In genomic region chr3:57958642-57959406, GRCh38 we compare ENCODE assay signal across 1 cellular context.
TF ChIP-seq lines count a peak whose summit lies in the region.

No MANE protein-coding gene starts in this region.

TF ChIP-seq in K562, 482 proteins besides CTCF, POLR2A, EP300 and RAD21 (continued from another document and continues in another):
- TF ChIP-seq CUX1 (CRISPR knock-in tag; IDR thresholded peaks at IDR 0.05), result no peak
- TF ChIP-seq SRSF1 (IDR thresholded peaks at IDR 0.05; ENCODE audit: low read depth, low read length), result no peak
- TF ChIP-seq ZNF717 (CRISPR knock-in tag; IDR thresholded peaks at IDR 0.05), result no peak
- TF ChIP-seq CREM (IDR thresholded peaks at IDR 0.05; ENCODE audit: low read depth), result peak; percentile 30; the same call in 1 of the 2 replicates
- TF ChIP-seq ZNF609 (CRISPR knock-in tag; IDR thresholded peaks at IDR 0.05; ENCODE audit: borderline replicate concordance), result no peak
- no peak for TF ChIP-seq SRF (CRISPR knock-in tag; IDR thresholded peaks at IDR 0.05)
- no peak for TF ChIP-seq HBP1 (CRISPR knock-in tag; IDR thresholded peaks at IDR 0.05)
- TF ChIP-seq NCOA4 (IDR thresholded peaks at IDR 0.05; ENCODE audit: partially characterized antibody), result no peak
- 0 out of 2 replicates have a peak, but pooled peaks have one; percentile 21 for TF ChIP-seq KLF6 (CRISPR knock-in tag; IDR thresholded peaks at IDR 0.05; ENCODE audit: borderline replicate concordance)
- TF ChIP-seq RB1 (IDR thresholded peaks at IDR 0.05; ENCODE audit: low read depth), result no peak
- TF ChIP-seq FOXJ2 (tag; IDR thresholded peaks at IDR 0.05), result no peak
- TF ChIP-seq, protein P1, sequence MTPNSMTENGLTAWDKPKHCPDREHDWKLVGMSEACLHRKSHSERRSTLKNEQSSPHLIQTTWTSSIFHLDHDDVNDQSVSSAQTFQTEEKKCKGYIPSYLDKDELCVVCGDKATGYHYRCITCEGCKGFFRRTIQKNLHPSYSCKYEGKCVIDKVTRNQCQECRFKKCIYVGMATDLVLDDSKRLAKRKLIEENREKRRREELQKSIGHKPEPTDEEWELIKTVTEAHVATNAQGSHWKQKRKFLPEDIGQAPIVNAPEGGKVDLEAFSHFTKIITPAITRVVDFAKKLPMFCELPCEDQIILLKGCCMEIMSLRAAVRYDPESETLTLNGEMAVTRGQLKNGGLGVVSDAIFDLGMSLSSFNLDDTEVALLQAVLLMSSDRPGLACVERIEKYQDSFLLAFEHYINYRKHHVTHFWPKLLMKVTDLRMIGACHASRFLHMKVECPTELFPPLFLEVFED (CRISPR knock-in tag; conservative IDR thresholded peaks at IDR 0.05), result no peak
- no peak for TF ChIP-seq CGGBP1 (CRISPR knock-in tag; IDR thresholded peaks at IDR 0.05)
- TF ChIP-seq SAFB2 (IDR thresholded peaks at IDR 0.05; ENCODE audit: borderline replicate concordance, low read depth, low read length, severe bottlenecking), result no peak
- no peak for TF ChIP-seq OTX1 (CRISPR knock-in tag; IDR thresholded peaks at IDR 0.05)
- TF ChIP-seq, protein P2, sequence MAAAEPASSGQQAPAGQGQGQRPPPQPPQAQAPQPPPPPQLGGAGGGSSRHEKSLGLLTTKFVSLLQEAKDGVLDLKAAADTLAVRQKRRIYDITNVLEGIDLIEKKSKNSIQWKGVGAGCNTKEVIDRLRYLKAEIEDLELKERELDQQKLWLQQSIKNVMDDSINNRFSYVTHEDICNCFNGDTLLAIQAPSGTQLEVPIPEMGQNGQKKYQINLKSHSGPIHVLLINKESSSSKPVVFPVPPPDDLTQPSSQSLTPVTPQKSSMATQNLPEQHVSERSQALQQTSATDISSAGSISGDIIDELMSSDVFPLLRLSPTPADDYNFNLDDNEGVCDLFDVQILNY (CRISPR knock-in tag; IDR thresholded peaks at IDR 0.05), result no peak
- no peak for TF ChIP-seq ATF7 (IDR thresholded peaks at IDR 0.05)
- peak; percentile 61 for TF ChIP-seq DPF2 (IDR thresholded peaks at IDR 0.05)
- no peak for TF ChIP-seq ILF3 (IDR thresholded peaks at IDR 0.05; ENCODE audit: borderline replicate concordance)
- TF ChIP-seq NR2C2 (CRISPR knock-in tag; IDR thresholded peaks at IDR 0.05), result no peak
- TF ChIP-seq NR2C2 (tag; IDR thresholded peaks at IDR 0.05), result peak; percentile 50; the same call in 1 of the 2 replicates
- TF ChIP-seq PREB (CRISPR knock-in tag; IDR thresholded peaks at IDR 0.05), result no peak
- no peak for TF ChIP-seq KLF13 (tag; IDR thresholded peaks at IDR 0.05; ENCODE audit: borderline replicate concordance, low read depth)
- no peak for TF ChIP-seq ARNT (IDR thresholded peaks at IDR 0.05)
- no peak for TF ChIP-seq ZNF121 (CRISPR knock-in tag; conservative IDR thresholded peaks at IDR 0.05)
- TF ChIP-seq MECOM (CRISPR knock-in tag; IDR thresholded peaks at IDR 0.05), result no peak
- TF ChIP-seq, protein P3, sequence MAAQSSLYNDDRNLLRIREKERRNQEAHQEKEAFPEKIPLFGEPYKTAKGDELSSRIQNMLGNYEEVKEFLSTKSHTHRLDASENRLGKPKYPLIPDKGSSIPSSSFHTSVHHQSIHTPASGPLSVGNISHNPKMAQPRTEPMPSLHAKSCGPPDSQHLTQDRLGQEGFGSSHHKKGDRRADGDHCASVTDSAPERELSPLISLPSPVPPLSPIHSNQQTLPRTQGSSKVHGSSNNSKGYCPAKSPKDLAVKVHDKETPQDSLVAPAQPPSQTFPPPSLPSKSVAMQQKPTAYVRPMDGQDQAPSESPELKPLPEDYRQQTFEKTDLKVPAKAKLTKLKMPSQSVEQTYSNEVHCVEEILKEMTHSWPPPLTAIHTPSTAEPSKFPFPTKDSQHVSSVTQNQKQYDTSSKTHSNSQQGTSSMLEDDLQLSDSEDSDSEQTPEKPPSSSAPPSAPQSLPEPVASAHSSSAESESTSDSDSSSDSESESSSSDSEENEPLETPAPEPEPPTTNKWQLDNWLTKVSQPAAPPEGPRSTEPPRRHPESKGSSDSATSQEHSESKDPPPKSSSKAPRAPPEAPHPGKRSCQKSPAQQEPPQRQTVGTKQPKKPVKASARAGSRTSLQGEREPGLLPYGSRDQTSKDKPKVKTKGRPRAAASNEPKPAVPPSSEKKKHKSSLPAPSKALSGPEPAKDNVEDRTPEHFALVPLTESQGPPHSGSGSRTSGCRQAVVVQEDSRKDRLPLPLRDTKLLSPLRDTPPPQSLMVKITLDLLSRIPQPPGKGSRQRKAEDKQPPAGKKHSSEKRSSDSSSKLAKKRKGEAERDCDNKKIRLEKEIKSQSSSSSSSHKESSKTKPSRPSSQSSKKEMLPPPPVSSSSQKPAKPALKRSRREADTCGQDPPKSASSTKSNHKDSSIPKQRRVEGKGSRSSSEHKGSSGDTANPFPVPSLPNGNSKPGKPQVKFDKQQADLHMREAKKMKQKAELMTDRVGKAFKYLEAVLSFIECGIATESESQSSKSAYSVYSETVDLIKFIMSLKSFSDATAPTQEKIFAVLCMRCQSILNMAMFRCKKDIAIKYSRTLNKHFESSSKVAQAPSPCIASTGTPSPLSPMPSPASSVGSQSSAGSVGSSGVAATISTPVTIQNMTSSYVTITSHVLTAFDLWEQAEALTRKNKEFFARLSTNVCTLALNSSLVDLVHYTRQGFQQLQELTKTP (IDR thresholded peaks at IDR 0.05; ENCODE audit: low read depth in 1 of 2, partially characterized antibody in 2 of 2), result no peak
- TF ChIP-seq, protein P4, sequence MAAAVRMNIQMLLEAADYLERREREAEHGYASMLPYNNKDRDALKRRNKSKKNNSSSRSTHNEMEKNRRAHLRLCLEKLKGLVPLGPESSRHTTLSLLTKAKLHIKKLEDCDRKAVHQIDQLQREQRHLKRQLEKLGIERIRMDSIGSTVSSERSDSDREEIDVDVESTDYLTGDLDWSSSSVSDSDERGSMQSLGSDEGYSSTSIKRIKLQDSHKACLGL (CRISPR knock-in tag; IDR thresholded peaks at IDR 0.05; ENCODE audit: borderline replicate concordance, poor library complexity, severe bottlenecking), result no peak
- TF ChIP-seq CSDE1 (IDR thresholded peaks at IDR 0.05), result no peak
- no peak for TF ChIP-seq ZNF253 (CRISPR knock-in tag; conservative IDR thresholded peaks at IDR 0.05)
- TF ChIP-seq, protein P5, sequence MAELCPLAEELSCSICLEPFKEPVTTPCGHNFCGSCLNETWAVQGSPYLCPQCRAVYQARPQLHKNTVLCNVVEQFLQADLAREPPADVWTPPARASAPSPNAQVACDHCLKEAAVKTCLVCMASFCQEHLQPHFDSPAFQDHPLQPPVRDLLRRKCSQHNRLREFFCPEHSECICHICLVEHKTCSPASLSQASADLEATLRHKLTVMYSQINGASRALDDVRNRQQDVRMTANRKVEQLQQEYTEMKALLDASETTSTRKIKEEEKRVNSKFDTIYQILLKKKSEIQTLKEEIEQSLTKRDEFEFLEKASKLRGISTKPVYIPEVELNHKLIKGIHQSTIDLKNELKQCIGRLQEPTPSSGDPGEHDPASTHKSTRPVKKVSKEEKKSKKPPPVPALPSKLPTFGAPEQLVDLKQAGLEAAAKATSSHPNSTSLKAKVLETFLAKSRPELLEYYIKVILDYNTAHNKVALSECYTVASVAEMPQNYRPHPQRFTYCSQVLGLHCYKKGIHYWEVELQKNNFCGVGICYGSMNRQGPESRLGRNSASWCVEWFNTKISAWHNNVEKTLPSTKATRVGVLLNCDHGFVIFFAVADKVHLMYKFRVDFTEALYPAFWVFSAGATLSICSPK (IDR thresholded peaks at IDR 0.05; ENCODE audit: borderline replicate concordance), result no peak
- TF ChIP-seq, protein P6, sequence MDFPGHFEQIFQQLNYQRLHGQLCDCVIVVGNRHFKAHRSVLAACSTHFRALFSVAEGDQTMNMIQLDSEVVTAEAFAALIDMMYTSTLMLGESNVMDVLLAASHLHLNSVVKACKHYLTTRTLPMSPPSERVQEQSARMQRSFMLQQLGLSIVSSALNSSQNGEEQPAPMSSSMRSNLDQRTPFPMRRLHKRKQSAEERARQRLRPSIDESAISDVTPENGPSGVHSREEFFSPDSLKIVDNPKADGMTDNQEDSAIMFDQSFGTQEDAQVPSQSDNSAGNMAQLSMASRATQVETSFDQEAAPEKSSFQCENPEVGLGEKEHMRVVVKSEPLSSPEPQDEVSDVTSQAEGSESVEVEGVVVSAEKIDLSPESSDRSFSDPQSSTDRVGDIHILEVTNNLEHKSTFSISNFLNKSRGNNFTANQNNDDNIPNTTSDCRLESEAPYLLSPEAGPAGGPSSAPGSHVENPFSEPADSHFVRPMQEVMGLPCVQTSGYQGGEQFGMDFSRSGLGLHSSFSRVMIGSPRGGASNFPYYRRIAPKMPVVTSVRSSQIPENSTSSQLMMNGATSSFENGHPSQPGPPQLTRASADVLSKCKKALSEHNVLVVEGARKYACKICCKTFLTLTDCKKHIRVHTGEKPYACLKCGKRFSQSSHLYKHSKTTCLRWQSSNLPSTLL (IDR thresholded peaks at IDR 0.05), result no peak
